Comparison of ENCODE assay signal across 16 cellular contexts in the genomic region with DNA sequence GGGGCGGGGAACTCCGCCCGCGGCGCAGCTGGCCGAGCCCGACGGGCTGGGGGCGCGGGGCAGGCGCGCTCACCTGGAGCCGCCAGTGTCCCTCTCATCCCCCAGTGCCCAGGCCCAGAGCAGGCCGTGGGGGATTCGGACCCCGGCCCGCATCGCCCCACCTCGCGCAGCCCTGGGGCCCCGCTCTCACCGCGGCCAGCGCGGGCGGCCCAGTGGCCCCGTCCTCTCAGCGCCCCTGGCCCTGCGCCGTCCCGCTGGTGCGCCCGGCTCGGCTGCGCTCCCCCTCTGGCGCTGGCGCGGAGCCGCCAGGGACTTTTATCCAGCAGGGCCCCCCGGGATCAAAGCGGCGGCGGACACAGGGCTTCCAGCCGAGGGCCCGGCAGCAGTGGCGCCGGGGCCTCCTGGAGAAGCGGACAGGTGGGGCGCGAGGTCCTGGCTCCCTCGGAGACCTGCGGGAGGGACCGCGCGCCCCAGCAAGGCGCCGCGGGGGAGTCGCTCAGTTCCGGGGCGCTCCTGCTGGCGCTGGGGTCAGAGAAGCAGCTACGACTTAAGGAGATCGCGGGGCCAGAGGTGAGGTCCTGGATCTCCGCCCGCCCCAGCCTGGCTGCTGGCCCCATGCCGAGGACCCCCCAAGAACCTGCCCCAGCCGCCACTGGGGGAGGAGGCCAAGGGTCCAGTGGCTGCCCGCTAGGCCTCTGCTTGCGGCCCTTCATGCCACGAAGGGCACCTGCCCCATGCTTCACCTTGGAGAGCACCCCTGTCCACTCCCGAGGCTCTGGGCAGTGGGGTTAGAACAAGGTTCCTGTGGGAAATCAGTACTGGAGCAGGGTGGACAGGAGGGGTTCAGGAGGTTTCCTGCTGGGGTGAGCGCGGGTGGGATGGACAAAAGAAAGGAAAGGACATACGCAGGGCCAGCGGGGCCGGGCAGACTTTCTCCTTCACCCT. TPM values are rescaled to one million over a fixed set of nuclear protein-coding genes. Genes with fewer than 3 reads are reported as not detected.
DNase-seq lines count a peak whose midpoint lies in the region; ATAC-seq, FAIRE-seq and TF ChIP-seq lines count a peak whose summit lies in the region.
"Had no signal": no experiment of that assay in that cellular context is flagged by ENCODE, and none has a peak within 500 bp of the region (broad histone marks: within the 10 kb centered on the region; RNA-seq: fewer than 3 reads in every experiment).

No MANE protein-coding gene starts in this region.

- no peaks in the 10 kb centered on the region for H4K20me1 ChIP-seq in H9 (ENCODE audit: control insufficient read depth, insufficient read depth, insufficient read length)

- H2BK5ac ChIP-seq in H9 (ENCODE audit: insufficient read length, low read length): no peak overlapping the region

- no CpG with 5 or more reads among the region's 78 CpGs for WGBS in H9 (ENCODE audit: extremely low coverage, insufficient read length, low lambda C conversion rate)

- no peak for ATAC-seq in CD4-positive, alpha-beta T cell (ENCODE audit: poor library complexity)
- ATAC-seq in GM19351 (IDR thresholded peaks at IDR 0.05; ENCODE audit: unreplicated experiment): no peak
- ATAC-seq: stimulated activated naive CD8-positive, alpha-beta T cell treated with anti-CD3 and anti-CD28 coated beads, Interleukin-15, Interleukin-2, amounts not matched to agents 100 U/mL and 50 U/mL, for 24 hours had no signal

- no peak overlapping the region for H3K14ac ChIP-seq in H9 (ENCODE audit: insufficient read depth, low read length)

- DNase-seq in CD4-positive, alpha-beta T cell: no peak
- no peak for DNase-seq in H9
- DNase-seq in ecto neural progenitor cell (ENCODE audit: low spot score): peak; percentile 69
- no peak for DNase-seq in RCC 7860 (ENCODE audit: low spot score)
- no peak for DNase-seq in NCI-H128 (lab: John Stamatoyannopoulos, UW; ENCODE audit: unreplicated experiment)
- DNase-seq in chondrocyte (ENCODE audit: low spot score): no peak
- DNase-seq: brain microvascular endothelial cell; foreskin melanocyte; NCI-H1092; NCI-H510A; sigmoid colon; stimulated activated naive CD8-positive, alpha-beta T cell treated with anti-CD3 and anti-CD28 coated beads, Interleukin-15, Interleukin-2, amounts not matched to agents 100 U/mL and 50 U/mL, for 24 hours had no signal

- intact Hi-C loops in CD4-positive, alpha-beta T cell (cut with DNase I, micrococcal nuclease): loop anchor here in 1 of 2 experiments (2.0 to 10.0 kb wide), 2 partner anchors 15 to 163 kb away; partner anchors contain the start of gene ASPSCR1

- no peak overlapping the region for H3K4ac ChIP-seq in H9 (ENCODE audit: low read depth, low read length)

- POLR2A ChIA-PET in CD4-positive, alpha-beta T cell (lab: Charles Lee): interaction anchor here (0.6 to 2.8 kb wide), 3 partner anchors 59 to 75 kb away, joined by 3 to 51 read pairs (median 4); partner anchors contain the start of genes CENPX, DCXR and LRRC45

- peaks cover 31% of the 10 kb centered on the region for H3K27me3 ChIP-seq in CD4-positive, alpha-beta T cell (ENCODE audit: control insufficient read depth, insufficient read depth, low read length)
- H3K27me3 ChIP-seq in H9 (ENCODE audit: insufficient read depth, low read length): peaks cover 43% of the 10 kb centered on the region; the same call in 1 of the 2 replicates

- no peak overlapping the region for H2AK5ac ChIP-seq in H9 (ENCODE audit: insufficient read length, low read length)

- H3K9me3 ChIP-seq in CD4-positive, alpha-beta T cell (ENCODE audit: control insufficient read depth, low read length): no peaks in the 10 kb centered on the region
- no peaks in the 10 kb centered on the region for H3K9me3 ChIP-seq in H9 (ENCODE audit: control insufficient read depth, low read depth, low read length)
- H3K9me3 ChIP-seq: sigmoid colon had no signal

- H3K9ac ChIP-seq in H9 (ENCODE audit: extremely low read depth, insufficient read length, low read length): no peak overlapping the region

- no peak overlapping the region for H2BK15ac ChIP-seq in H9 (ENCODE audit: low read depth, low read length)

- peaks cover 14% of the 10 kb centered on the region for H3K27me3 Mint-ChIP-seq in CD4-positive, alpha-beta T cell
- H3K27me3 Mint-ChIP-seq in H9 (ENCODE audit: low read depth) (peaks cover 83% of the 10 kb centered on the region), nephron (ENCODE audit: low read depth) (peaks cover 60% of the 10 kb centered on the region), chondrocyte (ENCODE audit: low read depth) (peaks cover 37% of the 10 kb centered on the region)

- H3K4me2 ChIP-seq in H9 (ENCODE audit: insufficient read depth, insufficient read length, low read length): no peak overlapping the region

- no peak overlapping the region for H2BK20ac ChIP-seq in H9 (ENCODE audit: low read depth, low read length, poor library complexity, severe bottlenecking)

- H2BK120ac ChIP-seq in H9 (ENCODE audit: low read depth, low read length, poor library complexity, severe bottlenecking): no peak overlapping the region

- H3K4me3 Mint-ChIP-seq in CD4-positive, alpha-beta T cell: peak overlapping the region; percentile 69
- H3K4me3 Mint-ChIP-seq in H9 (peak overlapping the region; percentile 33 to 72; a peak in 4 of 5 replicates), nephron (peak overlapping the region; percentile 55 to 80 (median 67)), chondrocyte (ENCODE audit: unreplicated experiment) (no peak overlapping the region)

- no peaks in the 10 kb centered on the region for H3K9me3 Mint-ChIP-seq in CD4-positive, alpha-beta T cell
- H3K9me3 Mint-ChIP-seq in H9 (peaks cover 0 to 4% of the 10 kb centered on the region in 2 experiments; a peak in 1 of 5 replicates), nephron (no peaks in the 10 kb centered on the region), chondrocyte (ENCODE audit: low read depth) (no peaks in the 10 kb centered on the region)

- H3K23ac ChIP-seq in H9 (ENCODE audit: insufficient read length, low read depth, low read length): no peak overlapping the region

- H3K23me2 ChIP-seq in H9 (ENCODE audit: insufficient read length, low read depth, low read length, poor library complexity, severe bottlenecking): peaks cover 3% of the 10 kb centered on the region

- no peaks in the 10 kb centered on the region for H3K4me1 ChIP-seq in H9 (ENCODE audit: insufficient read depth, low read length)

- CTCF ChIA-PET in CD4-positive, alpha-beta T cell (lab: Charles Lee): no interaction called here

- no peak overlapping the region for H4K5ac ChIP-seq in H9 (ENCODE audit: insufficient read length, low read depth, low read length)

- no peak overlapping the region for H3K27ac ChIP-seq in CD4-positive, alpha-beta T cell (ENCODE audit: low read depth, low read length)
- H3K27ac ChIP-seq in H9 (ENCODE audit: insufficient read length, low read depth, low read length): no peak overlapping the region
- H3K27ac ChIP-seq: brain microvascular endothelial cell, sigmoid colon had no signal

- no peak overlapping the region for H3K18ac ChIP-seq in H9 (ENCODE audit: insufficient read length, low read depth, low read length)

- H3K79me1 ChIP-seq in H9 (ENCODE audit: insufficient read depth, low read depth, low read length, poor library complexity, severe bottlenecking): no peaks in the 10 kb centered on the region

- no peak overlapping the region for H3K27ac Mint-ChIP-seq in CD4-positive, alpha-beta T cell
- no peak overlapping the region for H3K27ac Mint-ChIP-seq in H9
- H3K27ac Mint-ChIP-seq in nephron: peak overlapping the region in 1 of 3 experiments; percentile 66
- H3K27ac Mint-ChIP-seq in chondrocyte (ENCODE audit: unreplicated experiment): no peak overlapping the region

- H3K79me2 ChIP-seq in H9 (ENCODE audit: insufficient read depth, low read length): no peaks in the 10 kb centered on the region

- no peak for TF ChIP-seq CTCF in CD4-positive, alpha-beta T cell (IDR thresholded peaks at IDR 0.05)
- TF ChIP-seq CTCF in H9 (conservative IDR thresholded peaks at IDR 0.05) (no peak), nephron (IDR thresholded peaks at IDR 0.05; ENCODE audit: unreplicated experiment in 3 of 3) (no peak), chondrocyte (IDR thresholded peaks at IDR 0.05) (no peak)

- no peak overlapping the region for H4K8ac ChIP-seq in H9 (replicated peaks; ENCODE audit: insufficient read length, low read depth, low read length)

- H3K4me1 Mint-ChIP-seq in CD4-positive, alpha-beta T cell (ENCODE audit: low read depth): no peaks in the 10 kb centered on the region
- peaks cover 11 to 13% of the 10 kb centered on the region in 2 experiments for H3K4me1 Mint-ChIP-seq in H9
- H3K4me1 Mint-ChIP-seq in nephron: peaks cover 19% of the 10 kb centered on the region
- peaks cover 4% of the 10 kb centered on the region for H3K4me1 Mint-ChIP-seq in chondrocyte (ENCODE audit: low read depth)

- H3K56ac ChIP-seq in H9 (ENCODE audit: insufficient read length, low read depth, low read length): no peak overlapping the region

- no peaks in the 10 kb centered on the region for H3K36me3 Mint-ChIP-seq in CD4-positive, alpha-beta T cell (ENCODE audit: low read depth)
- H3K36me3 Mint-ChIP-seq in H9 (ENCODE audit: insufficient read depth in 1 of 3, low read depth in 3 of 3) (no peaks in the 10 kb centered on the region; a peak in 1 of 7 replicates), nephron (ENCODE audit: low read depth) (no peaks in the 10 kb centered on the region), chondrocyte (ENCODE audit: low read depth) (no peaks in the 10 kb centered on the region)
- H3K36me3 Mint-ChIP-seq: CD4-positive, alpha-beta memory T cell had no signal

- no peak overlapping the region for H4K91ac ChIP-seq in H9 (ENCODE audit: insufficient read length, low read depth, low read length)

- no peak overlapping the region for H3T11ph ChIP-seq in H9 (ENCODE audit: low read length)

- no peak for FAIRE-seq in RCC 7860 (lab: Jason Lieb, UNC)

- H2BK12ac ChIP-seq in H9 (ENCODE audit: insufficient read length, low read depth, low read length): no peak overlapping the region

- H2AFZ ChIP-seq in H9 (ENCODE audit: low read length): no peak overlapping the region

RNA-seq across cellular contexts. Expression of gene NOTUM, which starts 0.8 kb away (rescaled TPM):
- not detected for total RNA-seq in CD4-positive, alpha-beta T cell
- total RNA-seq in H9 (2021) (2.0 and 2.1 TPM in 2 replicates), chondrocyte (0.29 TPM in 1 of 3 replicates, not detected in the others)
- total RNA-seq: CD4-positive, alpha-beta memory T cell; sigmoid colon had no signal

RNA-seq across cellular contexts. Expression of gene MYADML2, which starts 14.8 kb away (rescaled TPM):
- total RNA-seq in CD4-positive, alpha-beta T cell: not detected
- 0.13 and 0.22 TPM in 2 replicates for total RNA-seq in H9 (2021)
- not detected in 3 replicates for total RNA-seq in chondrocyte
- total RNA-seq: CD4-positive, alpha-beta memory T cell; sigmoid colon; T-helper 1 cell treated with Interleukin-12 subunit alpha and Interleukin-12 subunit beta and Interleukin-4 antibody, amounts not matched to agents 30 ng/mL and 1 ng/mL, for 36 hours had no signal

RNA-seq across cellular contexts. Expression of gene ASPSCR1, which starts 15.6 kb away (rescaled TPM):
- 10 to 100 TPM; 19.1 to 22.7 TPM for total RNA-seq in CD4-positive, alpha-beta T cell
- 50.9 and 53.1 TPM in 2 replicates for total RNA-seq in H9 (2021)
- total RNA-seq in chondrocyte: 30.4 to 36.9 TPM (median 36.1 TPM) in 3 replicates

RNA-seq across cellular contexts. Expression of gene PYCR1, which starts 24.7 kb away (rescaled TPM):
- 1 to 10 TPM in 1 of 2 experiments, under 1 TPM in 1; 0.38 to 1.0 TPM for total RNA-seq in CD4-positive, alpha-beta T cell
- total RNA-seq in H9 (2021) (111 and 116 TPM in 2 replicates), chondrocyte (154 to 235 TPM (median 224 TPM) in 3 replicates)

RNA-seq across cellular contexts. Expression of gene MAFG, which starts 34.3 kb away (rescaled TPM):
- 10 to 100 TPM; 10.8 to 13.3 TPM for total RNA-seq in CD4-positive, alpha-beta T cell
- total RNA-seq in H9 (2021) (31.4 and 33.7 TPM in 2 replicates), chondrocyte (28.3 to 38.1 TPM (median 37.8 TPM) in 3 replicates)
